ENCODE assay signal across 8 cellular contexts in the genomic region with DNA sequence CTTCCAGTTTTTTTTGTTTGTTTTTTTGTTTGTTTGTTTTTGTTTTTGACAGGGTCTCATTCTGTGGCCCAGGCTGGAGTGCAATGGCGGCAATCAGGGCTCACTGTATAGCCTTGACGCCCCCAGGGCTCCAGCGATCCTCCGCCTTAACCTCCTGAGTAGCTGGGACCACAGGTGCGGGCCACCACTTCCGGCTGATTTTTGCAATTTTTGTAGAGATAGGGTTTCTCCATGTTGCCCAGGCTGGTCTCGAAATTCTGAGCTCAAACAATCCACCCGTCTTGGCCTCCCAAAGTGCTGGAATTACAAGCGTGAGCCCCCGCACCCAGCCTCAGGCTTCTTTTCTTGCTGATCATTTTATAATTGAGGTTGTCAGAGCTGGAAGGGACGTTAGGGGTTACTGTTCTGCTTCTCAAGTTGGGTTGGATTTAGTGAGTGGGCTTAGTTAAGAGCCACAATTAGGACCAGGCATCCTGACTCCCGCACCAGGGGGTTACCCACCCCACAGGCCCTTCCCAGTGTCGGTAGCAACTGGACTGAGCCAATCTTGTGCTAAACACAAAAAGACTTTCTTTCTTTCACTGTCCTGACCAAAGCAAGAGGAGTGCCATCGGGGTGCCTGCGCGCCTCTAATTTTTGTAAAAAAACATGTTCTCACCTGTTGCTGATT. TPM values are rescaled to one million over a fixed set of nuclear protein-coding genes. Genes with fewer than 3 reads are reported as not detected.
DNase-seq lines count a peak whose midpoint lies in the region; ATAC-seq and TF ChIP-seq lines count a peak whose summit lies in the region.

No MANE protein-coding gene starts in this region.

- CTCF ChIA-PET in activated B cell treated with CpG ODN at 0.5 μM for 24 hours (lab: Charles Lee): no interaction called here

- H3K4me1 Mint-ChIP-seq in activated B cell treated with CpG ODN at 0.5 μM for 24 hours: peaks cover 31% of the 10 kb centered on the region

- ATAC-seq in HG02678 (IDR thresholded peaks at IDR 0.05; ENCODE audit: unreplicated experiment) (peak; percentile 27), activated B cell treated with CpG ODN at 0.5 μM for 24 hours (ENCODE audit: low read depth) (no peak)

- DNase-seq in Daoy (ENCODE audit: low read depth): peak; percentile 16
- DNase-seq in activated B cell treated with CpG ODN at 0.5 μM for 24 hours: no peak
- peak; percentile 12 for DNase-seq in iris pigment epithelial cell (ENCODE audit: low read depth)
- no peak for DNase-seq in NCI-H748 (lab: John Stamatoyannopoulos, UW; ENCODE audit: unreplicated experiment)
- no peak for DNase-seq in caudate nucleus (lab: John Stamatoyannopoulos, UW)
- no peak for DNase-seq in RPMI8226
- no peak for DNase-seq in globus pallidus (ENCODE audit: low spot score)

- intact Hi-C loops in activated B cell treated with CpG ODN at 0.5 μM for 24 hours (cut with micrococcal nuclease): no loop called here

- H3K36me3 Mint-ChIP-seq in activated B cell treated with CpG ODN at 0.5 μM for 24 hours (ENCODE audit: low read depth): no peaks in the 10 kb centered on the region

- TF ChIP-seq CTCF in activated B cell treated with CpG ODN at 0.5 μM for 24 hours (IDR thresholded peaks at IDR 0.05): no peak

- no peak overlapping the region for H3K27ac Mint-ChIP-seq in activated B cell treated with CpG ODN at 0.5 μM for 24 hours

- H3K27me3 Mint-ChIP-seq in activated B cell treated with CpG ODN at 0.5 μM for 24 hours: peaks cover 81% of the 10 kb centered on the region

- H3K9me3 Mint-ChIP-seq in activated B cell treated with CpG ODN at 0.5 μM for 24 hours: no peaks in the 10 kb centered on the region

- no peak overlapping the region for H3K27ac ChIP-seq in caudate nucleus (ENCODE audit: low read depth, low read length)

- POLR2A ChIA-PET in activated B cell treated with CpG ODN at 0.5 μM for 24 hours (lab: Charles Lee): no interaction called here

- peak overlapping the region; percentile 57 for H3K4me3 Mint-ChIP-seq in activated B cell treated with CpG ODN at 0.5 μM for 24 hours

RNA-seq across cellular contexts. Expression of a gene that starts 13.1 kb away (rescaled TPM):
- 17.8 and 21.7 TPM in 2 replicates for total RNA-seq in Daoy (2014; rRNA removed; shearing (Covaris generic))
- total RNA-seq in activated B cell treated with CpG ODN at 0.5 μM for 24 hours: 25.9 and 30.3 TPM in 2 replicates

RNA-seq across cellular contexts. Expression of a gene that starts 40.1 kb away (rescaled TPM):
- total RNA-seq in Daoy (2014; rRNA removed; shearing (Covaris generic)): 2.9 and 4.5 TPM in 2 replicates
- 10.5 and 11.1 TPM in 2 replicates for total RNA-seq in activated B cell treated with CpG ODN at 0.5 μM for 24 hours

RNA-seq across cellular contexts. Expression of a gene that starts 47.1 kb away (rescaled TPM):
- not detected in 2 replicates for total RNA-seq in Daoy (2014; rRNA removed; shearing (Covaris generic))
- 0.29 and 0.35 TPM in 2 replicates for total RNA-seq in activated B cell treated with CpG ODN at 0.5 μM for 24 hours

RNA-seq across cellular contexts. Expression of a gene that starts 55.0 kb away (rescaled TPM):
- total RNA-seq in Daoy (2014; rRNA removed; shearing (Covaris generic)): 14.4 and 18.3 TPM in 2 replicates
- 16.0 and 17.8 TPM in 2 replicates for total RNA-seq in activated B cell treated with CpG ODN at 0.5 μM for 24 hours

Comparison
In these comparisons a context has a peak if more than half of its experiments do, and no peak if none do; other contexts are left out.
1. DNase-seq: peak in Daoy (single experiment) and iris pigment epithelial cell (single experiment); none in activated B cell treated with CpG ODN at 0.5 μM for 24 hours (single experiment), NCI-H748 (single experiment), caudate nucleus (0 of 61), RPMI8226 (single experiment) and globus pallidus (single experiment).